ENCODE assay signal across 9 cellular contexts in genomic region chr17:49230636-49231562, GRCh38. TPM values are rescaled to one million over a fixed set of nuclear protein-coding genes. Genes with fewer than 3 reads are reported as not detected.
A peak's percentile ranks its signal among the peaks of the same experiment; 100 is the strongest.
DNase-seq lines count a peak whose midpoint lies in the region; ATAC-seq and TF ChIP-seq lines count a peak whose summit lies in the region.
"Had no signal": no experiment of that assay in that cellular context is flagged by ENCODE, and none has a peak within 500 bp of the region (broad histone marks: within the 10 kb centered on the region; RNA-seq: fewer than 3 reads in every experiment).

Gene PHOSPHO1 (minus strand): TSS chr17:49230787. CDS start chr17:49226691, 4,096 bp downstream.

- H3K27ac ChIP-seq in PC-9 (no peak within 1 kb of the TSS), fibroblast of lung (ENCODE audit: insufficient read depth, low read length) (no peak within 1 kb of the TSS)
- H3K27ac ChIP-seq: epithelial cell of prostate had no signal

- H3K4me1 ChIP-seq in PC-9 (replicated peaks; ENCODE audit: insufficient read depth), result peaks cover 18% of the 10 kb centered on the region
- no peaks in the 10 kb centered on the region for H3K4me1 ChIP-seq in fibroblast of lung (ENCODE audit: control insufficient read depth, extremely low read depth, insufficient read depth, low read length)

- H3K27me3 ChIP-seq in PC-9 (ENCODE audit: insufficient read depth, low read depth) (peaks cover 17% of the 10 kb centered on the region; the same call in 1 of the 2 replicates), fibroblast of lung (ENCODE audit: control insufficient read depth, insufficient read depth, low read length) (peaks cover 19% of the 10 kb centered on the region)

- CTCF ChIA-PET in PC-9 (lab: Charles Lee), result interaction anchor here (1.2 kb wide), 1 partner anchor 37 kb away, joined by 7 read pairs; no protein-coding TSS in a partner anchor

- H2AFZ ChIP-seq in PC-9, result peak within 1 kb of the TSS; percentile 76
- H2AFZ ChIP-seq in fibroblast of lung (ENCODE audit: low read length), result peak within 1 kb of the TSS; percentile 95

- no TSS peak for BruUV-seq in PC-9 (replicated peaks; lab: Mats Ljungman, UMichigan)

- H3K27me3 Mint-ChIP-seq in activated T-cell treated with anti-CD3 and anti-CD28 coated beads, Interleukin-2, amount 50 U/mL, for 72 hours (ENCODE audit: low read depth), result peaks cover 48% of the 10 kb centered on the region
- H3K27me3 Mint-ChIP-seq in naive thymus-derived CD8-positive, alpha-beta T cell, result peaks cover 0 to 5% (median 0%) of the 10 kb centered on the region in 5 donors
- H3K27me3 Mint-ChIP-seq in stimulated activated memory B cell treated with anti-CD40 and anti-IgM and Interleukin-4, amounts not matched to agents 10 μg/mL and 1 μg/mL and 100 μg/mL, for 72 hours, result peaks cover 19% of the 10 kb centered on the region

- H3K36me3 ChIP-seq in PC-9 (ENCODE audit: low read depth), result no peaks in the 10 kb centered on the region
- H3K36me3 ChIP-seq in fibroblast of lung (ENCODE audit: control insufficient read depth, insufficient read depth, low read length), result no peaks in the 10 kb centered on the region

- no peaks in the 10 kb centered on the region for H3K9me3 Mint-ChIP-seq in activated T-cell treated with anti-CD3 and anti-CD28 coated beads, Interleukin-2, amount 50 U/mL, for 72 hours
- no peaks in the 10 kb centered on the region for H3K9me3 Mint-ChIP-seq in naive thymus-derived CD8-positive, alpha-beta T cell
- no peaks in the 10 kb centered on the region for H3K9me3 Mint-ChIP-seq in stimulated activated memory B cell treated with anti-CD40 and anti-IgM and Interleukin-4, amounts not matched to agents 10 μg/mL and 1 μg/mL and 100 μg/mL, for 72 hours

- no peaks in the 10 kb centered on the region for H3K9me2 ChIP-seq in PC-9 (ENCODE audit: insufficient read depth)

- no peaks in the 10 kb centered on the region for H3F3A ChIP-seq in PC-9 (ENCODE audit: insufficient read depth, low read depth)

- H3K4me3 Mint-ChIP-seq in activated T-cell treated with anti-CD3 and anti-CD28 coated beads, Interleukin-2, amount 50 U/mL, for 72 hours, result peak within 1 kb of the TSS; percentile 80 to 87
- H3K4me3 Mint-ChIP-seq in naive thymus-derived CD8-positive, alpha-beta T cell, result peak within 1 kb of the TSS; percentile 73 to 94 (median 89)
- H3K4me3 Mint-ChIP-seq in stimulated activated memory B cell treated with anti-CD40 and anti-IgM and Interleukin-4, amounts not matched to agents 10 μg/mL and 1 μg/mL and 100 μg/mL, for 72 hours, result peak within 1 kb of the TSS; percentile 84

- H3K36me3 Mint-ChIP-seq in activated T-cell treated with anti-CD3 and anti-CD28 coated beads, Interleukin-2, amount 50 U/mL, for 72 hours (ENCODE audit: insufficient read depth in 2 of 2), result no peaks in the 10 kb centered on the region
- no peaks in the 10 kb centered on the region for H3K36me3 Mint-ChIP-seq in naive thymus-derived CD8-positive, alpha-beta T cell
- no peaks in the 10 kb centered on the region for H3K36me3 Mint-ChIP-seq in stimulated activated memory B cell treated with anti-CD40 and anti-IgM and Interleukin-4, amounts not matched to agents 10 μg/mL and 1 μg/mL and 100 μg/mL, for 72 hours

- no peak for TF ChIP-seq CTCF in PC-9 (conservative IDR thresholded peaks at IDR 0.05)
- no peak for TF ChIP-seq CTCF in fibroblast of lung (conservative IDR thresholded peaks at IDR 0.05 in 1 of 2, IDR thresholded peaks at IDR 0.05 in 1 of 2; ENCODE audit: low read depth in 1 of 2, low read length in 2 of 2)

- DNase-seq in CMK (ENCODE audit: low read depth), result peak; percentile 53
- DNase-seq in HUDEP-2 (lab: John Stamatoyannopoulos, UW; ENCODE audit: unreplicated experiment in 76 of 76), result peak in 72 of 76 experiments; percentile 37 to 90 (median 76)
- DNase-seq in PC-9, result peak; percentile 61 to 76
- peak; percentile 89 to 91 for DNase-seq in activated T-cell treated with anti-CD3 and anti-CD28 coated beads, Interleukin-2, amount 50 U/mL, for 72 hours
- peak; percentile 74 to 75 for DNase-seq in fibroblast of lung (ENCODE audit: low read depth in 2 of 2)
- peak; percentile 80 to 91 (median 86) for DNase-seq in naive thymus-derived CD8-positive, alpha-beta T cell

- intact Hi-C loops in PC-9 (cut with micrococcal nuclease; ENCODE audit: unreplicated experiment), result no loop called here

- peak; percentile 81 for ATAC-seq in GM21360 (IDR thresholded peaks at IDR 0.05; ENCODE audit: unreplicated experiment)
- ATAC-seq in activated T-cell treated with anti-CD3 and anti-CD28 coated beads, Interleukin-2, amount 50 U/mL, for 72 hours (replicated peaks in 1 of 2), result peak; percentile 93 to 95
- peak; percentile 92 to 94 for ATAC-seq in naive thymus-derived CD8-positive, alpha-beta T cell
- peak; percentile 95 for ATAC-seq in stimulated activated memory B cell treated with anti-CD40 and anti-IgM and Interleukin-4, amounts not matched to agents 10 μg/mL and 1 μg/mL and 100 μg/mL, for 72 hours

- peak within 1 kb of the TSS; percentile 88 for H3K4me2 ChIP-seq in PC-9
- H3K4me2 ChIP-seq in fibroblast of lung (ENCODE audit: extremely low read depth, insufficient read depth, low read length), result peak within 1 kb of the TSS; percentile 75

- H3K9ac ChIP-seq in fibroblast of lung (ENCODE audit: insufficient read depth, low read length), result peak within 1 kb of the TSS; percentile 20

- POLR2A ChIA-PET in PC-9 (lab: Charles Lee; ENCODE audit: unreplicated experiment), result interaction anchor here (0.7 kb wide), 1 partner anchor 138 kb away, joined by 4 read pairs; no protein-coding TSS in a partner anchor
- POLR2A ChIA-PET in naive thymus-derived CD8-positive, alpha-beta T cell (lab: Charles Lee), result interaction anchor here (0.5 to 7.4 kb wide), 7 partner anchors 10 to 54 kb away, joined by 3 to 41 read pairs (median 4); no protein-coding TSS in a partner anchor

- H3K4me3 ChIP-seq in PC-9 (peak within 1 kb of the TSS; percentile 60), fibroblast of lung (replicated peaks in 1 of 4; ENCODE audit: control extremely low read depth in 1 of 4, insufficient read depth in 1 of 4, low read depth in 3 of 4, low read length in 4 of 4) (peak within 1 kb of the TSS; percentile 42 to 83 (median 65))

- no peaks in the 10 kb centered on the region for H4K20me1 ChIP-seq in PC-9 (ENCODE audit: insufficient read depth)
- H4K20me1 ChIP-seq in fibroblast of lung (ENCODE audit: control insufficient read depth, extremely low read depth, insufficient read depth, low read length), result no peaks in the 10 kb centered on the region

- peaks cover 22% of the 10 kb centered on the region for H3K4me1 Mint-ChIP-seq in activated T-cell treated with anti-CD3 and anti-CD28 coated beads, Interleukin-2, amount 50 U/mL, for 72 hours (ENCODE audit: low read depth)
- peaks cover 8 to 32% (median 24%) of the 10 kb centered on the region in 4 donors for H3K4me1 Mint-ChIP-seq in naive thymus-derived CD8-positive, alpha-beta T cell
- peaks cover 32% of the 10 kb centered on the region for H3K4me1 Mint-ChIP-seq in stimulated activated memory B cell treated with anti-CD40 and anti-IgM and Interleukin-4, amounts not matched to agents 10 μg/mL and 1 μg/mL and 100 μg/mL, for 72 hours

- H3K79me2 ChIP-seq in PC-9 (ENCODE audit: low read depth), result no peaks in the 10 kb centered on the region
- H3K79me2 ChIP-seq in fibroblast of lung (ENCODE audit: control insufficient read depth, insufficient read depth, low read length), result no peaks in the 10 kb centered on the region

- H3K27ac Mint-ChIP-seq in activated T-cell treated with anti-CD3 and anti-CD28 coated beads, Interleukin-2, amount 50 U/mL, for 72 hours, result no peak within 1 kb of the TSS
- H3K27ac Mint-ChIP-seq in naive thymus-derived CD8-positive, alpha-beta T cell, result peak within 1 kb of the TSS in 8 of 10 donors; percentile 33 to 92 (median 86)
- H3K27ac Mint-ChIP-seq in stimulated activated memory B cell treated with anti-CD40 and anti-IgM and Interleukin-4, amounts not matched to agents 10 μg/mL and 1 μg/mL and 100 μg/mL, for 72 hours, result peak within 1 kb of the TSS; percentile 22

- no peaks in the 10 kb centered on the region for H3K9me3 ChIP-seq in PC-9 (ENCODE audit: insufficient read depth, low read depth)
- no peaks in the 10 kb centered on the region for H3K9me3 ChIP-seq in fibroblast of lung (ENCODE audit: control insufficient read depth, insufficient read depth, low read depth, low read length)

RNA-seq across cellular contexts. Expression of gene PHOSPHO1, which starts in this region (rescaled TPM):
- total RNA-seq in PC-9 (2021) (not detected in 2 replicates), fibroblast of lung (under 0.01 and 0.17 TPM in 2 replicates)
- total RNA-seq in activated T-cell treated with anti-CD3 and anti-CD28 coated beads, Interleukin-2, amount 50 U/mL, for 72 hours, result under 1 TPM in 1 of 2 donors, not detected in 1; 0.29 TPM
- polyA plus RNA-seq in fibroblast of lung, result 0.03 and 0.14 TPM in 2 replicates
- polyA plus RNA-seq in fibroblast of lung (2012), result 0.16 TPM in 1 of 2 replicates, not detected in the other
- polyA minus RNA-seq in fibroblast of lung (ENCODE audit: low replicate concordance), result 0.20 TPM in 1 of 2 replicates, not detected in the other
- not detected for total RNA-seq in naive thymus-derived CD8-positive, alpha-beta T cell
- polyA plus RNA-seq in naive thymus-derived CD8-positive, alpha-beta T cell, result under 1 TPM; 0.25 to 0.62 (median 0.35) TPM

Comparison
In these comparisons a context has a peak if more than half of its experiments do, and no peak if none do; other contexts are left out.
1. Peak in DNase-seq, H3K4me3 ChIP-seq and H3K4me2 ChIP-seq in PC-9; RNA of the gene not detected or under 1 TPM.
2. Peak in DNase-seq and ATAC-seq in activated T-cell treated with anti-CD3 and anti-CD28 coated beads, Interleukin-2, amount 50 U/mL, for 72 hours; RNA of the gene not detected or under 1 TPM.
3. Peak in DNase-seq, H3K4me3 ChIP-seq, H3K9ac ChIP-seq and H3K4me2 ChIP-seq in fibroblast of lung; RNA of the gene not detected or under 1 TPM.
4. Peak in DNase-seq and ATAC-seq in naive thymus-derived CD8-positive, alpha-beta T cell; RNA of the gene not detected or under 1 TPM.